ENCODE assay signal across 1 cellular context in genomic region chr15:28879551-28879950, GRCh38.
TF ChIP-seq lines count a peak whose summit lies in the region.

No MANE protein-coding gene starts in this region.

TF ChIP-seq in H1, 55 proteins besides CTCF, POLR2A, EP300 and RAD21:
- TF ChIP-seq CTBP2 (IDR thresholded peaks at IDR 0.05; ENCODE audit: borderline replicate concordance, insufficient read depth, insufficient read length, low read length): no peak
- no peak for TF ChIP-seq CBX5 (IDR thresholded peaks at IDR 0.05; ENCODE audit: low read depth, low read length)
- no peak for TF ChIP-seq CEBPB (IDR thresholded peaks at IDR 0.05; ENCODE audit: low read depth, low read length)
- no peak for TF ChIP-seq YY1 (IDR thresholded peaks at IDR 0.05; ENCODE audit: low read depth, low read length)
- TF ChIP-seq GABPA (IDR thresholded peaks at IDR 0.05; ENCODE audit: borderline replicate concordance, insufficient read depth, low read length): no peak
- TF ChIP-seq TAF7 (optimal IDR thresholded peaks at IDR 0.05; ENCODE audit: borderline replicate concordance, low read depth, low read length): no peak
- TF ChIP-seq KDM5A (IDR thresholded peaks at IDR 0.05; ENCODE audit: low read length): no peak
- no peak for TF ChIP-seq EGR1 (IDR thresholded peaks at IDR 0.05; ENCODE audit: borderline replicate concordance, low read depth, low read length)
- no peak for TF ChIP-seq PHF8 (conservative IDR thresholded peaks at IDR 0.05; ENCODE audit: low read depth, low read length)
- no peak for TF ChIP-seq FOSL1 (IDR thresholded peaks at IDR 0.05; ENCODE audit: insufficient read depth, low read depth, low read length)
- TF ChIP-seq ASH2L (IDR thresholded peaks at IDR 0.05; ENCODE audit: low read length): no peak
- TF ChIP-seq TAF1 (IDR thresholded peaks at IDR 0.05; ENCODE audit: low read depth, low read length): no peak
- TF ChIP-seq NRF1 (IDR thresholded peaks at IDR 0.05; ENCODE audit: low read depth, low read length): no peak
- no peak for TF ChIP-seq CBX8 (IDR thresholded peaks at IDR 0.05; ENCODE audit: borderline replicate concordance, low read depth, low read length)
- no peak for TF ChIP-seq MAX (IDR thresholded peaks at IDR 0.05)
- TF ChIP-seq GTF2F1 (IDR thresholded peaks at IDR 0.05; ENCODE audit: borderline replicate concordance, low read depth, low read length): no peak
- TF ChIP-seq NANOG (IDR thresholded peaks at IDR 0.05; ENCODE audit: insufficient read depth, low read depth, low read length, poor library complexity, severe bottlenecking): no peak
- no peak for TF ChIP-seq BACH1 (IDR thresholded peaks at IDR 0.05; ENCODE audit: low read length)
